Comparison of ENCODE assay signal across 10 cellular contexts in genomic region chr10:88390041-88390440, GRCh38.
"Had no signal": no experiment of that assay in that cellular context is flagged by ENCODE, and none has a peak within 500 bp of the region (broad histone marks: within the 10 kb centered on the region; RNA-seq: fewer than 3 reads in every experiment).

No MANE protein-coding gene starts in this region.

- H3K9me3 ChIP-seq: ovary, thoracic aorta had no signal

- FAIRE-seq: urothelium cell line had no signal

- H3K36me3 ChIP-seq: gastroesophageal sphincter, ovary, thoracic aorta had no signal

- H2AFZ ChIP-seq: hepatocyte had no signal

- H3K4me3 ChIP-seq: coronary artery, gastroesophageal sphincter, hepatocyte, ovary, thoracic aorta had no signal

- DNase-seq: activated CD8-positive, alpha-beta memory T cell treated with anti-CD3 and anti-CD28 coated beads for 24 hours; stimulated activated CD4-positive, alpha-beta T cell treated with anti-CD3 and anti-CD28 coated beads, Interleukin-4, amount 100 ng/mL, for 1 hour; stimulated activated CD8-positive, alpha-beta memory T cell treated with anti-CD3 and anti-CD28 coated beads, Interleukin-4, amount 100 ng/mL, for 48 hours; stimulated activated naive CD8-positive, alpha-beta T cell treated with anti-CD3 and anti-CD28 coated beads, Interleukin-15, amount 100 ng/mL, for 72 hours had no signal

- H3K27ac ChIP-seq: coronary artery, gastroesophageal sphincter, hepatocyte, ovary, thoracic aorta had no signal

- H3K27me3 ChIP-seq: gastroesophageal sphincter, hepatocyte, ovary had no signal

- ATAC-seq: gastroesophageal sphincter; stimulated activated naive CD8-positive, alpha-beta T cell treated with anti-CD3 and anti-CD28 coated beads, Interleukin-15, amount 100 ng/mL, for 72 hours had no signal

- H3K79me2 ChIP-seq: hepatocyte had no signal
